8 cellular contexts compared by ENCODE assay signal in the genomic region with DNA sequence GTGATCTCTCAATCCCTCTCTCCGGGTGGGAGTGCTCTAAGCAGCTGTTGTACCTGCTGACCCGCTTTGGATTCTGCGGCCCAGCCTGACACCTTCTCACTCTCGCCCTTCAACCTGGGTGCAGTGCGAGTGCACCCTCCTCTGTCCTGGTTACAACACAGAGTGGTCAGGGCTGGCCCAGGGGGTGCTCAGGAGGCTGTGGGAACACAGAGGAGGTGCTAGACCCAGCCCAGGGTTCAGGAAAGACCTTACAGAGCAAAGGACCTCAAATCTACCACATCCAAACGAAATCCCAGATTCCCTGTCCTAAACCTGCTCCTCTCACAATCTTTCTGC. TPM values are rescaled to one million over a fixed set of nuclear protein-coding genes. Genes with fewer than 3 reads are reported as not detected.
A peak's percentile ranks its signal among the peaks of the same experiment; 100 is the strongest.
DNase-seq lines count a peak whose midpoint lies in the region; ATAC-seq and TF ChIP-seq lines count a peak whose summit lies in the region.
"Had no signal": no experiment of that assay in that cellular context is flagged by ENCODE, and none has a peak within 500 bp of the region (broad histone marks: within the 10 kb centered on the region; RNA-seq: fewer than 3 reads in every experiment).

No MANE protein-coding gene starts in this region.

- CTCF ChIA-PET in activated B cell treated with CpG ODN at 0.5 μM for 24 hours (lab: Charles Lee): interaction anchor here (0.7 to 1.3 kb wide), 3 partner anchors 43 to 62 kb away, joined by 3 to 4 read pairs (median 3); no protein-coding TSS in a partner anchor

- H3K36me3 Mint-ChIP-seq in HFFc6 (ENCODE audit: low read depth) (peaks cover 10% of the 10 kb centered on the region), activated B cell treated with CpG ODN at 0.5 μM for 24 hours (ENCODE audit: low read depth) (peaks cover 9% of the 10 kb centered on the region)

- WGBS in spleen, 5 donors: 15 to 36% (median 32%) methylated on average over 6 of the region's 6 CpGs

- intact Hi-C loops in activated B cell treated with CpG ODN at 0.5 μM for 24 hours (cut with micrococcal nuclease): loop anchor here (1.0 kb wide), 3 partner anchors 13 to 486 kb away; partner anchors contain the start of genes CTU1 and ZNF175
- intact Hi-C loops in spleen (cut with DNase I; ENCODE audit: low total_unique reads): no loop called here

- H3K27ac ChIP-seq in right atrium auricular region (peak overlapping the region in 1 of 2 donors; percentile 67), spleen (peak overlapping the region; percentile 16 to 83 (median 70))

- H3K27me3 ChIP-seq in right atrium auricular region (no peaks in the 10 kb centered on the region), spleen (replicated peaks in 1 of 7) (peaks cover 0 to 12% (median 0%) of the 10 kb centered on the region in 7 donors)

- H3K4me1 ChIP-seq in right atrium auricular region: peaks cover 0 to 17% of the 10 kb centered on the region in 2 donors
- peaks cover 4 to 27% (median 21%) of the 10 kb centered on the region in 6 donors for H3K4me1 ChIP-seq in spleen

- H3K4me3 ChIP-seq in right atrium auricular region (peak overlapping the region; percentile 58 to 70), spleen (peak overlapping the region; percentile 49 to 79 (median 73))

- TF ChIP-seq POLR2A in spleen (IDR thresholded peaks at IDR 0.05): no peak

- peak; percentile 4 for ATAC-seq in activated B cell treated with CpG ODN at 0.5 μM for 24 hours (ENCODE audit: low read depth)

- TF ChIP-seq CTCF in HFFc6 (IDR thresholded peaks at IDR 0.05) (no peak), activated B cell treated with CpG ODN at 0.5 μM for 24 hours (IDR thresholded peaks at IDR 0.05) (no peak), right atrium auricular region (IDR thresholded peaks at IDR 0.05) (no peak), spleen (IDR thresholded peaks at IDR 0.05 in 8 of 11, conservative IDR thresholded peaks at IDR 0.05 in 3 of 11) (no peak)

- H3K27me3 Mint-ChIP-seq in HFFc6 (ENCODE audit: insufficient read depth) (no peaks in the 10 kb centered on the region; the same call in 1 of the 2 replicates), activated B cell treated with CpG ODN at 0.5 μM for 24 hours (no peaks in the 10 kb centered on the region)

- DNase-seq in HFFc6 (no peak), activated B cell treated with CpG ODN at 0.5 μM for 24 hours (no peak), right atrium auricular region (ENCODE audit: low spot score) (no peak), spleen (no peak), NCI-H82 (lab: John Stamatoyannopoulos, UW) (no peak), HPDE6-E6E7 (ENCODE audit: extremely low spot score) (no peak)
- no peak for DNase-seq in stimulated activated naive CD4-positive, alpha-beta T cell treated with Interleukin-2 at 50 U/mL for 16 hours (lab: John Stamatoyannopoulos, UW)

- H3K36me3 ChIP-seq in right atrium auricular region (no peaks in the 10 kb centered on the region), spleen (no peaks in the 10 kb centered on the region)

- no peaks in the 10 kb centered on the region; the same call in 1 of the 2 replicates for H3K9me3 Mint-ChIP-seq in HFFc6
- no peaks in the 10 kb centered on the region for H3K9me3 Mint-ChIP-seq in activated B cell treated with CpG ODN at 0.5 μM for 24 hours

- no peak overlapping the region; the same call in 1 of the 2 replicates for H3K27ac Mint-ChIP-seq in HFFc6
- peak overlapping the region; percentile 90 for H3K27ac Mint-ChIP-seq in activated B cell treated with CpG ODN at 0.5 μM for 24 hours

- H3K9me3 ChIP-seq in right atrium auricular region (no peaks in the 10 kb centered on the region), spleen (peaks cover 0 to 7% (median under 1%) of the 10 kb centered on the region in 8 donors)

- H3K4me1 Mint-ChIP-seq in HFFc6 (ENCODE audit: low read depth): peaks cover 21% of the 10 kb centered on the region
- peaks cover 32% of the 10 kb centered on the region for H3K4me1 Mint-ChIP-seq in activated B cell treated with CpG ODN at 0.5 μM for 24 hours

- H3K4me3 Mint-ChIP-seq in HFFc6: peak overlapping the region; percentile 90
- H3K4me3 Mint-ChIP-seq in activated B cell treated with CpG ODN at 0.5 μM for 24 hours: peak overlapping the region; percentile 96

- POLR2A ChIA-PET in activated B cell treated with CpG ODN at 0.5 μM for 24 hours (lab: Charles Lee): interaction anchor here (1.0 to 1.6 kb wide), 6 partner anchors 23 to 255 kb away, joined by 3 to 5 read pairs (median 4); partner anchors contain the start of genes SIGLEC10, SIGLEC6 and ZNF175

RNA-seq across cellular contexts. Expression of gene ZNF175, which starts 23.7 kb away (rescaled TPM):
- total RNA-seq in HFFc6 (2021; fragmentation: NEBNext Ultra II Directional; extraction: Animal tissue kit (Norgen Biotek cat#: 25700)): 10 to 100 TPM; 19.6 to 29.5 (median 21.6) TPM
- total RNA-seq in activated B cell treated with CpG ODN at 0.5 μM for 24 hours: 20.6 and 23.6 TPM in 2 replicates
- 1 to 10 TPM; 3.0 to 4.6 TPM for total RNA-seq in right atrium auricular region
- total RNA-seq in spleen: 10 to 100 TPM; 10.5 to 24.4 (median 18.4) TPM
- polyA plus RNA-seq in spleen: 1 to 10 TPM; 1.8 to 4.2 (median 2.0) TPM

RNA-seq across cellular contexts. Expression of gene SIGLEC5, which starts 35.5 kb away (rescaled TPM):
- total RNA-seq in HFFc6 (2021; fragmentation: NEBNext Ultra II Directional; extraction: Animal tissue kit (Norgen Biotek cat#: 25700)): not detected
- total RNA-seq in activated B cell treated with CpG ODN at 0.5 μM for 24 hours (0.22 TPM in 1 of 2 replicates, not detected in the other), right atrium auricular region (1 to 10 TPM in 1 of 2 donors, not detected in 1; 1.7 TPM), spleen (10 to 100 TPM in 1 of 7 donors, 1 to 10 TPM in 4, not detected in 2; 5.9 to 12.9 (median 9.8) TPM)
- polyA plus RNA-seq in spleen: not detected
- total RNA-seq: activated CD8-positive, alpha-beta memory T cell treated with anti-CD3 and anti-CD28 coated beads for 36 hours had no signal

RNA-seq across cellular contexts. Expression of gene SIGLEC14, which starts 51.9 kb away (rescaled TPM):
- total RNA-seq in HFFc6 (2021; fragmentation: NEBNext Ultra II Directional; extraction: Animal tissue kit (Norgen Biotek cat#: 25700)): not detected
- total RNA-seq in activated B cell treated with CpG ODN at 0.5 μM for 24 hours (10.5 and 12.8 TPM in 2 replicates), right atrium auricular region (under 1 TPM; 0.26 to 0.31 TPM), spleen (100 to 1,000 TPM in 1 of 7 donors, 10 to 100 TPM in 4, not detected in 2; 40.1 to 101 (median 84.4) TPM)
- 10 to 100 TPM; 13.3 to 20.8 (median 15.9) TPM for polyA plus RNA-seq in spleen
